In the genomic region with DNA sequence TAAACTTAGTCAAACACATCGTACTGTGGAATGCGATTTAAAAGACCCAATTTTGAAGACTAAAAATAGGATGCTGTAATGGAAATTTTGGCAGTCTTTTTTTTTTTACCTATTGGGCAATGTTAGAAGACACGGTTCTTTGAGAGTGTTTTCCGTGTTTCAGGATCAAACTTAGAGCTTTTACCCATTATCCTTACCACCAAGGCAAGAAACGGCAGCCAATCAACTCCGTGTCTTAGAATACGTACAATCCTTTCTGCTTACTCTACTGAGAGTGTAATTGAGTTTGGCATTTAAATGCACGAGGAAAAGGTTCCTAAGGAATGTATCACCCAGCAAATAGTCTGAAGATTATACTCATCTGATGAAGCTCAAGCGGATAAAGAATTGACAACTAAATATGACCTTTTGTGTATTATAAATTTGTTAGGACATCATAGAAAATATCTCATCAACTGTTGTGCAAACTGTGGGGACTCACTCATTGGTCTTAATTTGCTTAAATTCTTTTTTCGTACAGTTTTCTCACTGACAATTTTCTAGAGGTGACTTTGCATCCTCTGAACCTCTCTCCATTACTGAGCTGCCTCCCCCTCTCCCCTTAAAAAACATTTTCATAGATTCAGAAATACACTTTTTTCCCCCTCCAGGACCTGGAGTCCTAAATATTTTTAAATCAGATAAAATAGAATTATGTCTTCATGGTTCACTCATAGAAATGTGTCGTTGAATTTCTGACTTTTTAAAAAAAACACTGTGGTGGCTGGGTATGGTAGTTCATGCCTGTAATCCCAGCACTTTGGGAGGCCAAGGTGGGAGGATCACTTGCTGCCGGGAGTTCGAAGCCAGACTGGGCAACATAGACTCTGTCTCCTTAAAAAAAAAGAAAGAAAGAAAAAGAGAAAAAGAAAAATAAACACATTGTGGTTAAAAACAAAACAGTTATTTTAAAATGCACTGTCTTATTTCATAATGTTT, we compare ENCODE assay signal across 8 cellular contexts. TPM values are rescaled to one million over a fixed set of nuclear protein-coding genes. Genes with fewer than 3 reads are reported as not detected.
DNase-seq lines count a peak whose midpoint lies in the region; ATAC-seq and TF ChIP-seq lines count a peak whose summit lies in the region.

No MANE protein-coding gene starts in this region.

- H3K9me3 ChIP-seq in MG63 (no peaks in the 10 kb centered on the region), adipocyte (ENCODE audit: control insufficient read depth, low read length) (no peaks in the 10 kb centered on the region), stomach (no peaks in the 10 kb centered on the region)

- H3K27ac Mint-ChIP-seq in immature natural killer cell: peak overlapping the region; percentile 94 to 98 (median 97)

- peaks cover 66 to 77% of the 10 kb centered on the region in 2 donors for H3K4me1 Mint-ChIP-seq in immature natural killer cell

- H3K36me3 ChIP-seq in MG63 (peaks cover 18% of the 10 kb centered on the region), adipocyte (ENCODE audit: control insufficient read depth, insufficient read depth, low read length, severe bottlenecking) (peaks cover 4% of the 10 kb centered on the region), stomach (peaks cover 0 to 12% (median 10%) of the 10 kb centered on the region in 4 donors)

- H3K36me3 Mint-ChIP-seq in immature natural killer cell: no peaks in the 10 kb centered on the region

- H3K4me3 Mint-ChIP-seq in immature natural killer cell: peak overlapping the region; percentile 98 to 99 (median 99)

- H3K4me3 ChIP-seq in MG63 (peak overlapping the region; percentile 90), adipocyte (ENCODE audit: low read length) (peak overlapping the region; percentile 99), stomach (peak overlapping the region; percentile 69 to 98 (median 92))

- no peak for TF ChIP-seq POLR2A in stomach (IDR thresholded peaks at IDR 0.05)

- intact Hi-C loops in stomach (cut with DNase I; ENCODE audit: low total_unique reads): no loop called here

- TF ChIP-seq EP300 in stomach (IDR thresholded peaks at IDR 0.05): no peak

- no peak for ATAC-seq in GM21381 (IDR thresholded peaks at IDR 0.05; ENCODE audit: unreplicated experiment)

- no peaks in the 10 kb centered on the region for H3K27me3 ChIP-seq in MG63
- no peaks in the 10 kb centered on the region for H3K27me3 ChIP-seq in adipocyte (replicated peaks; ENCODE audit: control insufficient read depth, insufficient read depth, low read length)
- H3K27me3 ChIP-seq in stomach: no peaks in the 10 kb centered on the region

- peak overlapping the region in 4 of 5 donors; percentile 92 to 99 (median 95) for H3K27ac ChIP-seq in stomach

- H3K9me3 Mint-ChIP-seq in immature natural killer cell: no peaks in the 10 kb centered on the region

- TF ChIP-seq CTCF in stomach (IDR thresholded peaks at IDR 0.05): no peak

- DNase-seq in DMS 273 (lab: John Stamatoyannopoulos, UW; ENCODE audit: unreplicated experiment) (peak; percentile 59), DMS 273 treated with DMSO at 0.1 percent for 48 hours (lab: John Stamatoyannopoulos, UW) (no peak), MG63 (no peak), adipocyte (ENCODE audit: low read depth) (peak; percentile 91), immature natural killer cell (no peak), stomach (no peak), NCI-H2107 treated with DMSO at 0.1 percent for 48 hours (lab: John Stamatoyannopoulos, UW; ENCODE audit: unreplicated experiment) (no peak)

- 15 to 21% (median 17%) methylated on average over 13 of the region's 13 CpGs for WGBS in stomach, 5 donors

- peaks cover 3 to 9% (median 5%) of the 10 kb centered on the region in 3 donors for H3K27me3 Mint-ChIP-seq in immature natural killer cell (ENCODE audit: low read depth in 3 of 3)

- peaks cover 42% of the 10 kb centered on the region for H3K4me1 ChIP-seq in adipocyte (ENCODE audit: control insufficient read depth, insufficient read depth, low read length)
- H3K4me1 ChIP-seq in stomach: peaks cover 34 to 75% (median 50%) of the 10 kb centered on the region in 4 donors

- H3K9ac ChIP-seq in adipocyte (ENCODE audit: low read length): peak overlapping the region; percentile 94

RNA-seq across cellular contexts. Expression of a gene that starts 1.3 kb away (rescaled TPM):
- 10.5 and 11.2 TPM in 2 replicates for total RNA-seq in MG63 (2014; rRNA removed; shearing (Covaris generic); ENCODE audit: low replicate concordance)
- 10 to 100 TPM; 21.8 to 30.0 (median 24.1) TPM for polyA plus RNA-seq in immature natural killer cell
- total RNA-seq in stomach: 10 to 100 TPM; 15.9 to 42.8 (median 38.7) TPM
- polyA plus RNA-seq in stomach: 1 to 10 TPM; 4.5 to 6.7 (median 6.1) TPM

RNA-seq across cellular contexts. Expression of a gene that starts 1.5 kb away (rescaled TPM):
- total RNA-seq in MG63 (2014; rRNA removed; shearing (Covaris generic); ENCODE audit: low replicate concordance): 10.9 and 13.3 TPM in 2 replicates
- polyA plus RNA-seq in immature natural killer cell (10 to 100 TPM; 15.0 to 17.9 (median 15.6) TPM), stomach (10 to 100 TPM in 1 of 3 donors, 1 to 10 TPM in 2; 5.8 to 12.1 (median 9.7) TPM)
- 10 to 100 TPM in 3 of 5 donors, 1 to 10 TPM in 2; 4.7 to 34.8 (median 13.3) TPM for total RNA-seq in stomach

Comparison
In these comparisons a context has a peak if more than half of its experiments do, and no peak if none do; other contexts are left out.
1. DNase-seq: peak in DMS 273 (single experiment) and adipocyte (single experiment); none in DMS 273 treated with DMSO at 0.1 percent for 48 hours (single experiment), MG63 (single experiment), immature natural killer cell (0 of 3), stomach (single experiment) and NCI-H2107 treated with DMSO at 0.1 percent for 48 hours (single experiment).
2. Peak in every context shown above with its lines, with median percentiles within 50 percentile points of each other: H3K4me3 ChIP-seq.